In genomic region chr5:36883894-36884462, GRCh38 we compare ENCODE assay signal across 21 cellular contexts. TPM values are rescaled to one million over a fixed set of nuclear protein-coding genes. Genes with fewer than 3 reads are reported as not detected.
DNase-seq lines count a peak whose midpoint lies in the region; ATAC-seq and TF ChIP-seq lines count a peak whose summit lies in the region.
"Had no signal": no experiment of that assay in that cellular context is flagged by ENCODE, and none has a peak within 500 bp of the region (broad histone marks: within the 10 kb centered on the region; RNA-seq: fewer than 3 reads in every experiment).

No MANE protein-coding gene starts in this region.

- H3K4me3 Mint-ChIP-seq in activated CD4-positive, alpha-beta T cell treated with anti-CD3 and anti-CD28 coated beads for 36 hours: no peak overlapping the region
- no peak overlapping the region for H3K4me3 Mint-ChIP-seq in WTC11
- H3K4me3 Mint-ChIP-seq in natural killer cell: peak overlapping the region; percentile 21
- H3K4me3 Mint-ChIP-seq in stimulated activated memory B cell treated with anti-CD40 and anti-IgM and Interleukin-4, amounts not matched to agents 10 μg/mL and 1 μg/mL and 100 μg/mL, for 72 hours: no peak overlapping the region
- H3K4me3 Mint-ChIP-seq: activated naive CD4-positive, alpha-beta T cell treated with anti-CD3 and anti-CD28 coated beads, Interleukin-2, amount 10 ng/mL, durations not matched to agents 7 days and 5 days had no signal

- no peak for DNase-seq in activated CD4-positive, alpha-beta T cell treated with anti-CD3 and anti-CD28 coated beads for 36 hours
- DNase-seq in activated CD4-positive, alpha-beta T cell treated with anti-CD3 and anti-CD28 coated beads, Interleukin-2, amount 50 U/mL, for 1 hour: no peak
- DNase-seq in GM20000 (ENCODE audit: low spot score) (peak; percentile 15), WTC11 (ENCODE audit: low spot score) (no peak), natural killer cell (no peak), activated gamma-delta T cell treated with Interleukin-2 at 50 U/mL for 16 hours (no peak), hypothalamus (lab: John Stamatoyannopoulos, UW) (no peak)
- DNase-seq: activated CD4-positive, alpha-beta T cell treated with anti-CD3 and anti-CD28 coated beads, Interleukin-2, amount 50 U/mL, for 48 hours; activated naive CD4-positive, alpha-beta T cell treated with anti-CD3 and anti-CD28 coated beads, Interleukin-2, amount 10 ng/mL, durations not matched to agents 7 days and 5 days; DMS53; effector memory CD8-positive, alpha-beta T cell; esophagus squamous epithelium; gastrocnemius medialis; H7; islet precursor cell; NCI-H1694 treated with DMSO at 0.1 percent for 48 hours; NCI-H2171 treated with DMSO at 0.1 percent for 48 hours; NCI-H526; T-helper 2 cell; tibial artery had no signal

- H3K4me1 Mint-ChIP-seq in activated CD4-positive, alpha-beta T cell treated with anti-CD3 and anti-CD28 coated beads for 36 hours: peaks cover 77% of the 10 kb centered on the region
- H3K4me1 Mint-ChIP-seq in WTC11 (peaks cover 51% of the 10 kb centered on the region), natural killer cell (peaks cover 72 to 77% of the 10 kb centered on the region in 2 donors)
- H3K4me1 Mint-ChIP-seq in stimulated activated memory B cell treated with anti-CD40 and anti-IgM and Interleukin-4, amounts not matched to agents 10 μg/mL and 1 μg/mL and 100 μg/mL, for 72 hours: peaks cover 71% of the 10 kb centered on the region

- H3K9me3 Mint-ChIP-seq in activated CD4-positive, alpha-beta T cell treated with anti-CD3 and anti-CD28 coated beads for 36 hours (ENCODE audit: low read depth): no peaks in the 10 kb centered on the region
- H3K9me3 Mint-ChIP-seq in WTC11: peaks cover 6% of the 10 kb centered on the region
- H3K9me3 Mint-ChIP-seq in natural killer cell: no peaks in the 10 kb centered on the region
- H3K9me3 Mint-ChIP-seq in stimulated activated memory B cell treated with anti-CD40 and anti-IgM and Interleukin-4, amounts not matched to agents 10 μg/mL and 1 μg/mL and 100 μg/mL, for 72 hours: no peaks in the 10 kb centered on the region
- H3K9me3 Mint-ChIP-seq: activated naive CD4-positive, alpha-beta T cell treated with anti-CD3 and anti-CD28 coated beads, Interleukin-2, amount 10 ng/mL, durations not matched to agents 7 days and 5 days; effector memory CD8-positive, alpha-beta T cell had no signal

- CTCF ChIA-PET in activated CD4-positive, alpha-beta T cell treated with anti-CD3 and anti-CD28 coated beads for 36 hours (lab: Charles Lee): no interaction called here
- CTCF ChIA-PET in WTC11 (lab: Charles Lee): no interaction called here

- peaks cover 9% of the 10 kb centered on the region for H3K36me3 Mint-ChIP-seq in activated CD4-positive, alpha-beta T cell treated with anti-CD3 and anti-CD28 coated beads for 36 hours (ENCODE audit: low read depth)
- H3K36me3 Mint-ChIP-seq in WTC11: peaks cover 9% of the 10 kb centered on the region
- H3K36me3 Mint-ChIP-seq in natural killer cell: no peaks in the 10 kb centered on the region
- peaks cover 21% of the 10 kb centered on the region for H3K36me3 Mint-ChIP-seq in stimulated activated memory B cell treated with anti-CD40 and anti-IgM and Interleukin-4, amounts not matched to agents 10 μg/mL and 1 μg/mL and 100 μg/mL, for 72 hours

- no peaks in the 10 kb centered on the region for H3K27me3 Mint-ChIP-seq in activated CD4-positive, alpha-beta T cell treated with anti-CD3 and anti-CD28 coated beads for 36 hours
- H3K27me3 Mint-ChIP-seq in WTC11 (ENCODE audit: low read depth): no peaks in the 10 kb centered on the region
- no peaks in the 10 kb centered on the region for H3K27me3 Mint-ChIP-seq in natural killer cell (ENCODE audit: low read depth in 2 of 2)
- H3K27me3 Mint-ChIP-seq in stimulated activated memory B cell treated with anti-CD40 and anti-IgM and Interleukin-4, amounts not matched to agents 10 μg/mL and 1 μg/mL and 100 μg/mL, for 72 hours: no peaks in the 10 kb centered on the region
- H3K27me3 Mint-ChIP-seq: activated naive CD4-positive, alpha-beta T cell treated with anti-CD3 and anti-CD28 coated beads, Interleukin-2, amount 10 ng/mL, durations not matched to agents 7 days and 5 days; effector memory CD8-positive, alpha-beta T cell had no signal

- TF ChIP-seq CTCF in GM20000 (IDR thresholded peaks at IDR 0.05; ENCODE audit: extremely low read depth, missing control alignments): no peak
- TF ChIP-seq CTCF in WTC11 (IDR thresholded peaks at IDR 0.05): no peak
- no peak for TF ChIP-seq CTCF in natural killer cell (IDR thresholded peaks at IDR 0.05)

- intact Hi-C loops in activated CD4-positive, alpha-beta T cell treated with anti-CD3 and anti-CD28 coated beads for 36 hours (cut with DNase I, micrococcal nuclease): no loop called here
- intact Hi-C loops in natural killer cell (cut with micrococcal nuclease): no loop called here

- peak overlapping the region; percentile 14 for H3K27ac Mint-ChIP-seq in activated CD4-positive, alpha-beta T cell treated with anti-CD3 and anti-CD28 coated beads for 36 hours
- H3K27ac Mint-ChIP-seq in WTC11 (peak overlapping the region; percentile 21; the same call in 1 of the 2 replicates), natural killer cell (peak overlapping the region in 1 of 2 donors; percentile 14)
- H3K27ac Mint-ChIP-seq in stimulated activated memory B cell treated with anti-CD40 and anti-IgM and Interleukin-4, amounts not matched to agents 10 μg/mL and 1 μg/mL and 100 μg/mL, for 72 hours: no peak overlapping the region
- H3K27ac Mint-ChIP-seq: activated naive CD4-positive, alpha-beta T cell treated with anti-CD3 and anti-CD28 coated beads, Interleukin-2, amount 10 ng/mL, durations not matched to agents 7 days and 5 days; effector memory CD8-positive, alpha-beta T cell had no signal

- ATAC-seq in activated CD4-positive, alpha-beta T cell treated with anti-CD3 and anti-CD28 coated beads for 36 hours: no peak
- ATAC-seq in WTC11 (no peak), natural killer cell (peak in 1 of 3 donors; percentile 42)
- ATAC-seq in stimulated activated memory B cell treated with anti-CD40 and anti-IgM and Interleukin-4, amounts not matched to agents 10 μg/mL and 1 μg/mL and 100 μg/mL, for 72 hours: no peak
- ATAC-seq: effector memory CD8-positive, alpha-beta T cell; gastrocnemius medialis had no signal

- POLR2A ChIA-PET in activated CD4-positive, alpha-beta T cell treated with anti-CD3 and anti-CD28 coated beads for 36 hours (lab: Charles Lee): no interaction called here
- POLR2A ChIA-PET in WTC11 (lab: Charles Lee): no interaction called here

TF ChIP-seq in WTC11, 78 proteins besides CTCF, POLR2A, EP300 and RAD21 (continues in another document):
- TF ChIP-seq SP1 (CRISPR knock-in tag; conservative IDR thresholded peaks at IDR 0.05) (no peak), RELA (CRISPR knock-in tag; IDR thresholded peaks at IDR 0.05; ENCODE audit: borderline replicate concordance) (no peak), NR2C2 (CRISPR knock-in tag; IDR thresholded peaks at IDR 0.05) (no peak), TEAD1 (CRISPR knock-in tag; IDR thresholded peaks at IDR 0.05) (no peak), ETV6 (CRISPR knock-in tag; IDR thresholded peaks at IDR 0.05) (no peak), USF2 (CRISPR knock-in tag; IDR thresholded peaks at IDR 0.05) (no peak), E2F5 (CRISPR knock-in tag; IDR thresholded peaks at IDR 0.05) (no peak), NFYB (CRISPR knock-in tag; conservative IDR thresholded peaks at IDR 0.05; ENCODE audit: low read depth) (no peak), HMGA2 (CRISPR knock-in tag; IDR thresholded peaks at IDR 0.05) (no peak)

RNA-seq across cellular contexts. Expression of gene NIPBL, which starts 7.4 kb away (rescaled TPM):
- total RNA-seq in activated CD4-positive, alpha-beta T cell treated with anti-CD3 and anti-CD28 coated beads for 36 hours: 10 to 100 TPM; 42.7 to 50.9 TPM
- total RNA-seq in WTC11 (2021) (45.8 to 52.8 TPM (median 48.3 TPM) in 3 replicates), natural killer cell (100 to 1,000 TPM; 137 to 153 (median 145) TPM)
